9 cellular contexts compared by ENCODE assay signal in the genomic region with DNA sequence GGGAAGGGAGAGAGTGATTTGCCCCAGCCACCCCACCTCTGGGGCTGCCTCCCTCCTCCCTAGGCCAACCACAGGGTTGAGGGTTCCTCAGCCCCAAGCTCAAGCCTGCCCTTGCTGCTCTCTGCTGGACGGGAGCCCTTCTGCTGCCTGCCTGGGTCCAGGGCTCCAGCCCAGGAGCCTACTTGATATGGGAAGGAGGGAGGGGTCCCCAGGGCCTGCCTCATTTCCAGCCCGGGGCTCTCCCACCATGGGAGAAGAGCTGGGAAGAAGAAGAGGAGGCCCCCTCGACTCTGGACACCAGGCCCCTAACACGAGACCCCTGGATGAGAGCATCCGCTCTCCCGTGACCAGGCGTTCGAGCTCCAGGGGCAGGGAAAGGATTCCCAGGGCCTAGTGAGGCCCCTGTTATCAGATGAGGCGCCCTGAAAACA. TPM values are rescaled to one million over a fixed set of nuclear protein-coding genes. Genes with fewer than 3 reads are reported as not detected.
DNase-seq lines count a peak whose midpoint lies in the region; ATAC-seq and TF ChIP-seq lines count a peak whose summit lies in the region.
"Had no signal": no experiment of that assay in that cellular context is flagged by ENCODE, and none has a peak within 500 bp of the region (broad histone marks: within the 10 kb centered on the region; RNA-seq: fewer than 3 reads in every experiment).

No MANE protein-coding gene starts in this region.

- intact Hi-C loops in left ventricle myocardium superior (cut with micrococcal nuclease), result no loop called here
- intact Hi-C loops in sigmoid colon (cut with DNase I), result no loop called here

- DNase-seq in H7 (no peak), left ventricle myocardium superior (no peak), sigmoid colon (no peak), SW480 (ENCODE audit: low spot score) (no peak), DMS79 treated with DMSO at 0.1 percent for 48 hours (lab: John Stamatoyannopoulos, UW) (no peak)
- DNase-seq in activated naive CD4-positive, alpha-beta T cell treated with anti-CD3 and anti-CD28 coated beads, Interleukin-2, amount 50 U/mL, for 72 hours (ENCODE audit: low spot score in 2 of 2), result no peak
- DNase-seq: NCI-H1092 had no signal

- no peaks in the 10 kb centered on the region for H3K36me3 Mint-ChIP-seq in activated naive CD4-positive, alpha-beta T cell treated with anti-CD3 and anti-CD28 coated beads, Interleukin-2, amount 50 U/mL, for 72 hours

- H3K9me3 Mint-ChIP-seq in activated naive CD4-positive, alpha-beta T cell treated with anti-CD3 and anti-CD28 coated beads, Interleukin-2, amount 50 U/mL, for 72 hours, result no peaks in the 10 kb centered on the region

- peak overlapping the region in 1 of 2 donors; percentile 55 for H3K27ac Mint-ChIP-seq in activated naive CD4-positive, alpha-beta T cell treated with anti-CD3 and anti-CD28 coated beads, Interleukin-2, amount 50 U/mL, for 72 hours

- H3K27me3 ChIP-seq in H7 (ENCODE audit: control insufficient read depth, insufficient read depth, low read length) (no peaks in the 10 kb centered on the region), sigmoid colon (no peaks in the 10 kb centered on the region)

- peaks cover 0 to 36% (median 28%) of the 10 kb centered on the region in 4 donors for H3K4me1 ChIP-seq in sigmoid colon

- no peak for TF ChIP-seq EP300 in sigmoid colon (IDR thresholded peaks at IDR 0.05)

- H3K9me3 ChIP-seq in sigmoid colon, result no peaks in the 10 kb centered on the region

- no peak for TF ChIP-seq POLR2A in sigmoid colon (IDR thresholded peaks at IDR 0.05)

- 65 to 78% methylated on average over 9 of the region's 9 CpGs for WGBS in sigmoid colon, 2 donors

- peak overlapping the region; percentile 89 for H3K4me3 ChIP-seq in H7 (ENCODE audit: insufficient read depth, low read depth, low read length)
- H3K4me3 ChIP-seq in sigmoid colon, result peak overlapping the region; percentile 29 to 58 (median 50)

- no peak for TF ChIP-seq CTCF in sigmoid colon (IDR thresholded peaks at IDR 0.05)

- peak; percentile 6 to 16 for ATAC-seq in activated naive CD4-positive, alpha-beta T cell treated with anti-CD3 and anti-CD28 coated beads, Interleukin-2, amount 50 U/mL, for 72 hours
- ATAC-seq in left ventricle myocardium superior, result peak; percentile 31
- ATAC-seq in HG02840 (IDR thresholded peaks at IDR 0.05; ENCODE audit: low FRiP score, unreplicated experiment), result no peak
- no peak for ATAC-seq in GM21576 (IDR thresholded peaks at IDR 0.05; ENCODE audit: unreplicated experiment)

- H3K27ac ChIP-seq in sigmoid colon, result peak overlapping the region; percentile 63 to 78 (median 77)

- H3K36me3 ChIP-seq in H7 (replicated peaks; ENCODE audit: control insufficient read depth, insufficient read depth, low read length), result no peaks in the 10 kb centered on the region
- H3K36me3 ChIP-seq in sigmoid colon, result no peaks in the 10 kb centered on the region

RNA-seq across cellular contexts. Expression of gene SLC16A5, which starts 0.7 kb away (rescaled TPM):
- total RNA-seq in H7 (2014; rRNA removed; shearing (Covaris generic)), result 28.2 and 38.8 TPM in 2 replicates
- total RNA-seq in activated naive CD4-positive, alpha-beta T cell treated with anti-CD3 and anti-CD28 coated beads, Interleukin-2, amount 50 U/mL, for 72 hours, result 10 to 100 TPM in 1 of 2 donors, 1 to 10 TPM in 1; 6.0 to 10.9 TPM
- total RNA-seq in left ventricle myocardium superior, result 7.2 TPM
- total RNA-seq in sigmoid colon, result 10 to 100 TPM in 1 of 4 donors, 1 to 10 TPM in 3; 2.6 to 15.0 (median 6.4) TPM
- polyA plus RNA-seq in sigmoid colon, result 10 to 100 TPM in 2 of 3 donors, 1 to 10 TPM in 1; 6.6 to 31.1 (median 13.4) TPM

RNA-seq across cellular contexts. Expression of gene ARMC7, which starts 21.3 kb away (rescaled TPM):
- 6.2 and 9.5 TPM in 2 replicates for total RNA-seq in H7 (2014; rRNA removed; shearing (Covaris generic))
- 1 to 10 TPM; 7.0 to 9.9 TPM for total RNA-seq in activated naive CD4-positive, alpha-beta T cell treated with anti-CD3 and anti-CD28 coated beads, Interleukin-2, amount 50 U/mL, for 72 hours
- total RNA-seq in left ventricle myocardium superior (6.0 TPM), sigmoid colon (1 to 10 TPM; 3.2 to 7.8 (median 4.3) TPM)
- polyA plus RNA-seq in sigmoid colon, result 10 to 100 TPM; 15.0 to 18.9 (median 16.6) TPM

RNA-seq across cellular contexts. Expression of gene KCTD2, which starts 41.5 kb away (rescaled TPM):
- total RNA-seq in H7 (2014; rRNA removed; shearing (Covaris generic)), result 34.9 and 41.0 TPM in 2 replicates
- total RNA-seq in activated naive CD4-positive, alpha-beta T cell treated with anti-CD3 and anti-CD28 coated beads, Interleukin-2, amount 50 U/mL, for 72 hours, result 10 to 100 TPM; 17.4 to 19.4 TPM
- total RNA-seq in left ventricle myocardium superior (24.1 TPM), sigmoid colon (10 to 100 TPM; 19.6 to 25.5 (median 21.8) TPM)
- polyA plus RNA-seq in sigmoid colon, result 10 to 100 TPM; 12.5 to 24.0 (median 13.8) TPM

RNA-seq across cellular contexts. Expression of gene ATP5PD, which starts 41.7 kb away (rescaled TPM):
- total RNA-seq in H7 (2014; rRNA removed; shearing (Covaris generic)), result 399 and 432 TPM in 2 replicates
- total RNA-seq in activated naive CD4-positive, alpha-beta T cell treated with anti-CD3 and anti-CD28 coated beads, Interleukin-2, amount 50 U/mL, for 72 hours, result 100 to 1,000 TPM; 193 to 218 TPM
- total RNA-seq in left ventricle myocardium superior (937 TPM), sigmoid colon (100 to 1,000 TPM; 303 to 480 (median 367) TPM)
- 100 to 1,000 TPM; 481 to 726 (median 592) TPM for polyA plus RNA-seq in sigmoid colon

RNA-seq across cellular contexts. Expression of gene NT5C, which starts 43.1 kb away (rescaled TPM):
- 106 and 118 TPM in 2 replicates for total RNA-seq in H7 (2014; rRNA removed; shearing (Covaris generic))
- 10 to 100 TPM; 51.7 to 52.8 TPM for total RNA-seq in activated naive CD4-positive, alpha-beta T cell treated with anti-CD3 and anti-CD28 coated beads, Interleukin-2, amount 50 U/mL, for 72 hours
- total RNA-seq in left ventricle myocardium superior, result 25.5 TPM
- total RNA-seq in sigmoid colon, result 100 to 1,000 TPM in 1 of 4 donors, 10 to 100 TPM in 3; 60.7 to 109 (median 82.4) TPM
- 100 to 1,000 TPM; 102 to 116 (median 110) TPM for polyA plus RNA-seq in sigmoid colon

Comparison
In these comparisons a context has a peak if more than half of its experiments do, and no peak if none do; other contexts are left out.
1. ATAC-seq: peak in activated naive CD4-positive, alpha-beta T cell treated with anti-CD3 and anti-CD28 coated beads, Interleukin-2, amount 50 U/mL, for 72 hours (2 of 2) and left ventricle myocardium superior (single experiment); none in HG02840 (single experiment) and GM21576 (single experiment).